ENCODE assay signal across 1 cellular context in genomic region chr13:73922728-73923393, GRCh38.
TF ChIP-seq lines count a peak whose summit lies in the region.

No MANE protein-coding gene starts in this region.

TF ChIP-seq in WTC11, 78 proteins besides CTCF, POLR2A, EP300 and RAD21 (continued from another document):
- TF ChIP-seq, protein P1, sequence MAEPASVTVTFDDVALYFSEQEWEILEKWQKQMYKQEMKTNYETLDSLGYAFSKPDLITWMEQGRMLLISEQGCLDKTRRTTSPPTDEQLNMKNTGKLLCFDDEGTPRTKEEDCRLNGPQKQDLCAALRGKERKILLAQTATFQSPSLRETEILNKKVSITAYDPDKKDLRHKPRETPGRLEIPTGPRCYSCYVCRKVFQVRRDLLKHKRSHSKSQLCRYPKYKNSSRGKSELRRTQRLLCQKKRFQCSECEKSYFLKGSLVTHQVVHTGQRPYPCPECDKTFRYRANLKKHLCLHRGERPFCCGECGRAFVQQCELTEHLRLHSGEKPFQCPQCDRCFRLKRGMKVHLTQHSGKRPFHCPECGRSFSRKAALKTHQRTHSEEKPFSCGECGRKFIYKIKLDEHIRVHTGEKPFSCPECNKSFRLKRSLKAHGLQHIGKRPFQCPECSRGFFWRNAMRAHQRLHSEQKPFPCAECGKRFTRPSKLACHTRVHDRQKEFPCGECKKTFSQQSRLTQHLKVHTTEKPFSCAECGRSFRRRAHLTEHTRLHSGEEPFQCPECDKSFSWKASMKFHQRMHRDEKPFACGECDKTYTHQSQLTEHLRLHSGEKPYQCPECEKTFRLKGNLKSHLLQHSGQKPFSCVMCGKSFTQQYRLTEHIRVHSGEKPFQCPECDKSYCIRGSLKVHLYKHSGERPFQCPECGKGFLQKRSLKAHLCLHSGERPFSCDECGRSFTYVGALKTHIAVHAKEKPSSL (CRISPR knock-in tag; conservative IDR thresholded peaks at IDR 0.05), result no peak
- TF ChIP-seq ZNF317 (CRISPR knock-in tag; IDR thresholded peaks at IDR 0.05; ENCODE audit: borderline replicate concordance, low read depth) (no peak), ZNF396 (CRISPR knock-in tag; IDR thresholded peaks at IDR 0.05; ENCODE audit: borderline replicate concordance) (no peak), ZNF423 (CRISPR knock-in tag; IDR thresholded peaks at IDR 0.05) (no peak), ZNF281 (CRISPR knock-in tag; IDR thresholded peaks at IDR 0.05) (no peak)
